1 cellular context compared by ENCODE assay signal in genomic region chr16:85167589-85168537, GRCh38.
A peak's percentile ranks its signal among the peaks of the same experiment; 100 is the strongest.
TF ChIP-seq lines count a peak whose summit lies in the region.

No MANE protein-coding gene starts in this region.

TF ChIP-seq in HepG2, 621 proteins besides CTCF, POLR2A, EP300 and RAD21 (continued from another document and continues in another):
- TF ChIP-seq PAXIP1 (CRISPR knock-in tag; conservative IDR thresholded peaks at IDR 0.05) (peak; percentile 93), HMG20B (CRISPR knock-in tag; conservative IDR thresholded peaks at IDR 0.05) (peak; percentile 64; the same call in 1 of the 2 replicates), CHCHD3 (CRISPR knock-in tag; IDR thresholded peaks at IDR 0.05) (0 out of 2 replicates have a peak, but pooled peaks have one; percentile 73), ZNF770 (CRISPR knock-in tag; IDR thresholded peaks at IDR 0.05) (no peak), ZNF383 (CRISPR knock-in tag; IDR thresholded peaks at IDR 0.05; ENCODE audit: borderline replicate concordance) (no peak), SETDB1 (CRISPR knock-in tag; IDR thresholded peaks at IDR 0.05; ENCODE audit: borderline replicate concordance) (no peak), ATF5 (CRISPR knock-in tag; IDR thresholded peaks at IDR 0.05; ENCODE audit: low read depth) (no peak), CCDC6 (CRISPR knock-in tag; IDR thresholded peaks at IDR 0.05) (peak; percentile 39; the same call in 1 of the 2 replicates), ETS1 (CRISPR knock-in tag; IDR thresholded peaks at IDR 0.05) (no peak), THAP9 (CRISPR knock-in tag; IDR thresholded peaks at IDR 0.05; ENCODE audit: borderline replicate concordance) (no peak), TRIM22 (IDR thresholded peaks at IDR 0.05) (no peak), ZBTB34 (CRISPR knock-in tag; IDR thresholded peaks at IDR 0.05) (peak; percentile 42; the same call in 1 of the 2 replicates), ZFY (CRISPR knock-in tag; IDR thresholded peaks at IDR 0.05) (peak; percentile 56; the same call in 1 of the 2 replicates), PRDM10 (CRISPR knock-in tag; IDR thresholded peaks at IDR 0.05; ENCODE audit: low read depth) (peak; percentile 78; the same call in 1 of the 2 replicates), ETV5 (CRISPR knock-in tag; IDR thresholded peaks at IDR 0.05; ENCODE audit: borderline replicate concordance) (peak; percentile 98), HIVEP1 (CRISPR knock-in tag; IDR thresholded peaks at IDR 0.05) (peak; percentile 99), ATF4 (CRISPR knock-in tag; IDR thresholded peaks at IDR 0.05) (0 out of 4 replicates have a peak, but pooled peaks of 1 of the 2 experiments have one; percentile 18), ZMYM3 (CRISPR knock-in tag; IDR thresholded peaks at IDR 0.05) (peak; percentile 72), ZBTB42 (CRISPR knock-in tag; IDR thresholded peaks at IDR 0.05) (0 out of 2 replicates have a peak, but pooled peaks have one; percentile 65), MED1 (CRISPR knock-in tag; IDR thresholded peaks at IDR 0.05) (peak; percentile 91), ZNF451 (CRISPR knock-in tag; IDR thresholded peaks at IDR 0.05) (no peak), FOXA3 (CRISPR knock-in tag; IDR thresholded peaks at IDR 0.05) (peak; percentile 93), ZHX2 (IDR thresholded peaks at IDR 0.05; ENCODE audit: low read depth) (0 out of 2 replicates have a peak, but pooled peaks have one; percentile 8), ZHX2 (CRISPR knock-in tag; IDR thresholded peaks at IDR 0.05; ENCODE audit: borderline replicate concordance) (no peak), SALL1 (CRISPR knock-in tag; IDR thresholded peaks at IDR 0.05) (peak; percentile 51), ATF1 (CRISPR knock-in tag; IDR thresholded peaks at IDR 0.05) (peak; percentile 59; the same call in 1 of the 2 replicates), ZC3H13 (CRISPR knock-in tag; IDR thresholded peaks at IDR 0.05) (0 out of 2 replicates have a peak, but pooled peaks have one; percentile 37), ZNF333 (CRISPR knock-in tag; IDR thresholded peaks at IDR 0.05; ENCODE audit: borderline replicate concordance) (no peak; the same call in 1 of the 2 replicates), TCF7 (IDR thresholded peaks at IDR 0.05; ENCODE audit: low read depth) (peak; percentile 49; the same call in 1 of the 2 replicates)
